1 cellular context compared by ENCODE assay signal in genomic region chr7:150388709-150389531, GRCh38.
A peak's percentile ranks its signal among the peaks of the same experiment; 100 is the strongest.
TF ChIP-seq lines count a peak whose summit lies in the region.

No MANE protein-coding gene starts in this region.

TF ChIP-seq in HepG2, 621 proteins besides CTCF, POLR2A, EP300 and RAD21 (continued from another document and continues in another):
- TF ChIP-seq SNAPC4 (CRISPR knock-in tag; IDR thresholded peaks at IDR 0.05) (no peak), REPIN1 (CRISPR knock-in tag; IDR thresholded peaks at IDR 0.05; ENCODE audit: borderline replicate concordance, low read depth) (peak; percentile 98), ZNF704 (CRISPR knock-in tag; IDR thresholded peaks at IDR 0.05; ENCODE audit: borderline replicate concordance) (0 out of 2 replicates have a peak, but pooled peaks have one; percentile 39), ZNF713 (CRISPR knock-in tag; IDR thresholded peaks at IDR 0.05) (no peak), POLR2AphosphoS2 (IDR thresholded peaks at IDR 0.05; ENCODE audit: low read depth, low read length) (no peak), ESRRA (CRISPR knock-in tag; IDR thresholded peaks at IDR 0.05; ENCODE audit: low read depth) (peak; percentile 87), ZBTB43 (CRISPR knock-in tag; conservative IDR thresholded peaks at IDR 0.05) (peak; percentile 69; the same call in 1 of the 2 replicates), ZNF253 (CRISPR knock-in tag; IDR thresholded peaks at IDR 0.05; ENCODE audit: borderline replicate concordance) (no peak; the same call in 1 of the 2 replicates), JUNB (CRISPR knock-in tag; IDR thresholded peaks at IDR 0.05; ENCODE audit: borderline replicate concordance) (no peak), ZNF562 (CRISPR knock-in tag; IDR thresholded peaks at IDR 0.05; ENCODE audit: borderline replicate concordance) (no peak), ZNF496 (CRISPR knock-in tag; IDR thresholded peaks at IDR 0.05; ENCODE audit: insufficient replicate concordance) (no peak), ZNF501 (CRISPR knock-in tag; IDR thresholded peaks at IDR 0.05) (peak; percentile 94), CBX1 (IDR thresholded peaks at IDR 0.05; ENCODE audit: low read depth) (peak; percentile 70), AGO1 (IDR thresholded peaks at IDR 0.05; ENCODE audit: low read depth, low read length, poor library complexity, severe bottlenecking) (no peak), ZNF644 (CRISPR knock-in tag; IDR thresholded peaks at IDR 0.05; ENCODE audit: low read depth) (0 out of 2 replicates have a peak, but pooled peaks have one; percentile 47), TBL1XR1 (IDR thresholded peaks at IDR 0.05; ENCODE audit: borderline replicate concordance, low read length, partially characterized antibody) (peak; percentile 88), ZMYM3 (CRISPR knock-in tag; IDR thresholded peaks at IDR 0.05) (no peak; the same call in 1 of the 2 replicates), BCL3 (CRISPR knock-in tag; IDR thresholded peaks at IDR 0.05) (peak; percentile 79; the same call in 1 of the 2 replicates), ZNF687 (CRISPR knock-in tag; IDR thresholded peaks at IDR 0.05) (peak; percentile 98), ZSCAN12 (CRISPR knock-in tag; IDR thresholded peaks at IDR 0.05) (no peak), TEF (CRISPR knock-in tag; IDR thresholded peaks at IDR 0.05) (no peak; the same call in 1 of the 2 replicates), CERS6 (CRISPR knock-in tag; IDR thresholded peaks at IDR 0.05) (no peak), HIC2 (CRISPR knock-in tag; IDR thresholded peaks at IDR 0.05; ENCODE audit: low read depth) (peak; percentile 95), JARID2 (CRISPR knock-in tag; IDR thresholded peaks at IDR 0.05; ENCODE audit: insufficient replicate concordance) (no peak), SP1 (IDR thresholded peaks at IDR 0.05) (no peak), SP1 (CRISPR knock-in tag; IDR thresholded peaks at IDR 0.05) (peak; percentile 45), ZNF781 (CRISPR knock-in tag; IDR thresholded peaks at IDR 0.05; ENCODE audit: borderline replicate concordance, not compliant biosample characterization) (no peak), ZNF12 (CRISPR knock-in tag; IDR thresholded peaks at IDR 0.05) (peak; percentile 64; the same call in 1 of the 2 replicates), PHF20 (CRISPR knock-in tag; IDR thresholded peaks at IDR 0.05) (0 out of 2 replicates have a peak, but pooled peaks have one; percentile 39), HOXA7 (CRISPR knock-in tag; IDR thresholded peaks at IDR 0.05) (no peak), SP4 (CRISPR knock-in tag; IDR thresholded peaks at IDR 0.05) (peak; percentile 72), PHF5A (CRISPR knock-in tag; IDR thresholded peaks at IDR 0.05; ENCODE audit: low read depth, unreplicated experiment) (peak; percentile 93), ZSCAN22 (CRISPR knock-in tag; IDR thresholded peaks at IDR 0.05) (no peak), U2AF1 (optimal IDR thresholded peaks at IDR 0.05; ENCODE audit: low read depth, low read length) (peak; percentile 63)
